ENCODE assay signal across 11 cellular contexts in the genomic region with DNA sequence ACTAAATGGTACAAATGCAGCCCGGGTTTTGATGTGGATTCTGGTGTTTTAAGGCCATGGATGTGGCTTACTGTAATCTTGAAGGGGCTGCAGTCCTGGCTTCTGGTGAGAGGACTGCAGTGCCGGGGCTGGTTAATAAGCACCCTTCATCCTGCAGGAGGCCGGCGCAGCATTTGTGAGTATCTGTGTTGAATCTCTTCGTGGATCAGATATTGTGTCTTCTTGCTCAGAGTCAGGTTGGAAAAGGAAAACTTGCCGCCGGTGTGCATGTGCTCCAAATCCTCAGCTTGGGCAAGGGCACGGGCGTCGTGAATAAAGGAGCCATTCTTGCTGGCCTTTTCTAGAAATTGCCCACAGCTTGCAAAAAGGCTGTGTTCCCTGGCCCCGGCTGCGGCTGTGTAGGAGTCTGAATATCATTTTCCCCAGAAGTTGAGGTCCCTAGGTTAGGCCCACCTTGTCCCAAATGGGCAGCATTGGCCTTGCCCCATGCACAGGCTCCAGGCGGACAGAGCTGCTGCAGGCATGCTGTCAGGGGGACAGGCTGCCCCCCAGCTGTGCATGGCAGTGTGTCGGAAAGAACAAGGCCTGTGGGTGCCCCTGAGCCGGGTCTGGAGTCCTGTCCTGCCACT. TPM values are rescaled to one million over a fixed set of nuclear protein-coding genes. Genes with fewer than 3 reads are reported as not detected.
DNase-seq lines count a peak whose midpoint lies in the region; ATAC-seq and TF ChIP-seq lines count a peak whose summit lies in the region.
"Had no signal": no experiment of that assay in that cellular context is flagged by ENCODE, and none has a peak within 500 bp of the region (broad histone marks: within the 10 kb centered on the region; RNA-seq: fewer than 3 reads in every experiment).

No MANE protein-coding gene starts in this region.

- no peaks in the 10 kb centered on the region for H3K79me2 ChIP-seq in SU-DHL-6 (ENCODE audit: insufficient read depth, low read length)

- no peaks in the 10 kb centered on the region for H3K27me3 Mint-ChIP-seq in activated T-cell treated with anti-CD3 and anti-CD28 coated beads, Interleukin-2, amount 50 U/mL, for 4 hours (ENCODE audit: low read depth)
- no peaks in the 10 kb centered on the region for H3K27me3 Mint-ChIP-seq in dendritic cell treated with granulocyte-macrophage colony-stimulating factor and Interleukin-4, amounts not matched to agents 40 ng/mL and 50 ng/mL, for 4 days
- no peaks in the 10 kb centered on the region for H3K27me3 Mint-ChIP-seq in mesothelial cell of epicardium (ENCODE audit: low read depth)

- peaks cover 32% of the 10 kb centered on the region for H3K36me3 Mint-ChIP-seq in activated T-cell treated with anti-CD3 and anti-CD28 coated beads, Interleukin-2, amount 50 U/mL, for 4 hours (ENCODE audit: insufficient read depth)
- H3K36me3 Mint-ChIP-seq in dendritic cell treated with granulocyte-macrophage colony-stimulating factor and Interleukin-4, amounts not matched to agents 40 ng/mL and 50 ng/mL, for 4 days (ENCODE audit: low read depth): peaks cover 94% of the 10 kb centered on the region
- peaks cover 79% of the 10 kb centered on the region for H3K36me3 Mint-ChIP-seq in stimulated activated effector memory CD8-positive, alpha-beta T cell treated with anti-CD3 and anti-CD28 coated beads, Interleukin-12 subunit alpha, Interleukin-12 subunit beta, amount 100 ng/mL, for 72 hours
- H3K36me3 Mint-ChIP-seq in mesothelial cell of epicardium: peaks cover 47% of the 10 kb centered on the region

- TF ChIP-seq CTCF in SU-DHL-6 (IDR thresholded peaks at IDR 0.05; ENCODE audit: insufficient read depth, low read length, poor library complexity, severe bottlenecking) (no peak), mesothelial cell of epicardium (IDR thresholded peaks at IDR 0.05; ENCODE audit: unreplicated experiment) (no peak)

- H3K27ac Mint-ChIP-seq in dendritic cell treated with granulocyte-macrophage colony-stimulating factor and Interleukin-4, amounts not matched to agents 40 ng/mL and 50 ng/mL, for 4 days: peak overlapping the region; percentile 82
- H3K27ac Mint-ChIP-seq in stimulated activated effector memory CD8-positive, alpha-beta T cell treated with anti-CD3 and anti-CD28 coated beads, Interleukin-12 subunit alpha, Interleukin-12 subunit beta, amount 100 ng/mL, for 72 hours: peak overlapping the region; percentile 94
- no peak overlapping the region for H3K27ac Mint-ChIP-seq in mesothelial cell of epicardium

- no peaks in the 10 kb centered on the region for H3K9me3 ChIP-seq in SU-DHL-6 (ENCODE audit: insufficient read depth, low read length)

- no peaks in the 10 kb centered on the region for H3K9me2 ChIP-seq in SU-DHL-6 (replicated peaks; ENCODE audit: insufficient read depth, low read length)

- no peaks in the 10 kb centered on the region for H3F3A ChIP-seq in SU-DHL-6 (ENCODE audit: insufficient read depth)

- ATAC-seq in activated T-cell treated with anti-CD3 and anti-CD28 coated beads, Interleukin-2, amount 50 U/mL, for 4 hours: no peak
- ATAC-seq in stimulated activated effector memory CD8-positive, alpha-beta T cell treated with anti-CD3 and anti-CD28 coated beads, Interleukin-12 subunit alpha, Interleukin-12 subunit beta, amount 100 ng/mL, for 72 hours: no peak
- ATAC-seq in GM19351 (IDR thresholded peaks at IDR 0.05; ENCODE audit: unreplicated experiment) (no peak), left ventricle myocardium superior (no peak)
- ATAC-seq: Panc1 had no signal

- no peak overlapping the region for H3K27ac ChIP-seq in SU-DHL-6 (ENCODE audit: low read depth, low read length)
- H3K27ac ChIP-seq: brain microvascular endothelial cell had no signal

- peak overlapping the region; percentile 90 for H3K4me3 Mint-ChIP-seq in activated T-cell treated with anti-CD3 and anti-CD28 coated beads, Interleukin-2, amount 50 U/mL, for 4 hours
- H3K4me3 Mint-ChIP-seq in dendritic cell treated with granulocyte-macrophage colony-stimulating factor and Interleukin-4, amounts not matched to agents 40 ng/mL and 50 ng/mL, for 4 days: no peak overlapping the region
- peak overlapping the region; percentile 91 for H3K4me3 Mint-ChIP-seq in stimulated activated effector memory CD8-positive, alpha-beta T cell treated with anti-CD3 and anti-CD28 coated beads, Interleukin-12 subunit alpha, Interleukin-12 subunit beta, amount 100 ng/mL, for 72 hours
- H3K4me3 Mint-ChIP-seq in mesothelial cell of epicardium: no peak overlapping the region

- no peaks in the 10 kb centered on the region for H3K9me3 Mint-ChIP-seq in activated T-cell treated with anti-CD3 and anti-CD28 coated beads, Interleukin-2, amount 50 U/mL, for 4 hours
- no peaks in the 10 kb centered on the region for H3K9me3 Mint-ChIP-seq in dendritic cell treated with granulocyte-macrophage colony-stimulating factor and Interleukin-4, amounts not matched to agents 40 ng/mL and 50 ng/mL, for 4 days
- H3K9me3 Mint-ChIP-seq in stimulated activated effector memory CD8-positive, alpha-beta T cell treated with anti-CD3 and anti-CD28 coated beads, Interleukin-12 subunit alpha, Interleukin-12 subunit beta, amount 100 ng/mL, for 72 hours: no peaks in the 10 kb centered on the region
- H3K9me3 Mint-ChIP-seq in mesothelial cell of epicardium: no peaks in the 10 kb centered on the region

- DNase-seq in activated T-cell treated with anti-CD3 and anti-CD28 coated beads, Interleukin-2, amount 50 U/mL, for 4 hours: no peak
- no peak for DNase-seq in activated T-cell treated with anti-CD3 and anti-CD28 coated beads, Interleukin-2, amount 50 U/mL, for 48 hours
- no peak for DNase-seq in stimulated activated effector memory CD8-positive, alpha-beta T cell treated with anti-CD3 and anti-CD28 coated beads, Interleukin-12 subunit alpha, Interleukin-12 subunit beta, amount 100 ng/mL, for 72 hours (ENCODE audit: low spot score in 2 of 2)
- DNase-seq in left ventricle myocardium superior (no peak), mesothelial cell of epicardium (ENCODE audit: low spot score in 2 of 2, unreplicated experiment in 2 of 2) (no peak)
- DNase-seq: brain microvascular endothelial cell, NCI-H524 had no signal

- no peak overlapping the region for H3K4me3 ChIP-seq in SU-DHL-6 (ENCODE audit: insufficient read depth, low read length, poor library complexity, severe bottlenecking)

- H2AFZ ChIP-seq in SU-DHL-6 (ENCODE audit: low read depth, low read length, severe bottlenecking): no peak overlapping the region

- H3K4me1 Mint-ChIP-seq in activated T-cell treated with anti-CD3 and anti-CD28 coated beads, Interleukin-2, amount 50 U/mL, for 4 hours (ENCODE audit: low read depth): peaks cover 27% of the 10 kb centered on the region
- peaks cover 40% of the 10 kb centered on the region for H3K4me1 Mint-ChIP-seq in dendritic cell treated with granulocyte-macrophage colony-stimulating factor and Interleukin-4, amounts not matched to agents 40 ng/mL and 50 ng/mL, for 4 days (ENCODE audit: low read depth)
- peaks cover 36% of the 10 kb centered on the region for H3K4me1 Mint-ChIP-seq in stimulated activated effector memory CD8-positive, alpha-beta T cell treated with anti-CD3 and anti-CD28 coated beads, Interleukin-12 subunit alpha, Interleukin-12 subunit beta, amount 100 ng/mL, for 72 hours
- H3K4me1 Mint-ChIP-seq in mesothelial cell of epicardium: peaks cover 7% of the 10 kb centered on the region

- intact Hi-C loops in dendritic cell treated with granulocyte-macrophage colony-stimulating factor and Interleukin-4, amounts not matched to agents 40 ng/mL and 50 ng/mL, for 4 days (cut with micrococcal nuclease): no loop called here
- intact Hi-C loops in left ventricle myocardium superior (cut with micrococcal nuclease): loop anchor here (5.0 to 10.0 kb wide), 2 partner anchors 87 to 630 kb away; no protein-coding TSS in a partner anchor

- peak overlapping the region; percentile 51 for H3K4me2 ChIP-seq in SU-DHL-6 (ENCODE audit: low read depth, low read length, poor library complexity, severe bottlenecking)

- H3K27me3 ChIP-seq in SU-DHL-6 (ENCODE audit: low read length): no peaks in the 10 kb centered on the region
- H3K27me3 ChIP-seq: brain microvascular endothelial cell had no signal

- H4K20me1 ChIP-seq in SU-DHL-6 (ENCODE audit: low read depth, low read length): no peaks in the 10 kb centered on the region

- H3K36me3 ChIP-seq in SU-DHL-6 (ENCODE audit: low read length): no peaks in the 10 kb centered on the region

- peak overlapping the region; percentile 54 for H3K9ac ChIP-seq in SU-DHL-6 (ENCODE audit: low read length)

RNA-seq across cellular contexts. Expression of a gene that starts 28.9 kb away (rescaled TPM):
- 10 to 100 TPM; 15.1 to 21.5 (median 19.6) TPM for total RNA-seq in activated T-cell treated with anti-CD3 and anti-CD28 coated beads, Interleukin-2, amount 50 U/mL, for 4 hours
- total RNA-seq in left ventricle myocardium superior (183 TPM), mesothelial cell of epicardium (21.7 to 23.3 TPM (median 22.1 TPM) in 3 replicates)

RNA-seq across cellular contexts. Expression of a gene that starts 39.9 kb away (rescaled TPM):
- total RNA-seq in activated T-cell treated with anti-CD3 and anti-CD28 coated beads, Interleukin-2, amount 50 U/mL, for 4 hours: 10 to 100 TPM; 62.6 to 73.6 (median 64.1) TPM
- total RNA-seq in left ventricle myocardium superior (79.8 TPM), mesothelial cell of epicardium (44.1 to 44.9 TPM (median 44.8 TPM) in 3 replicates)

Comparison
In these comparisons a context has a peak if more than half of its experiments do, and no peak if none do; other contexts are left out.
1. H3K4me3 Mint-ChIP-seq: peak in activated T-cell treated with anti-CD3 and anti-CD28 coated beads, Interleukin-2, amount 50 U/mL, for 4 hours (single experiment) and stimulated activated effector memory CD8-positive, alpha-beta T cell treated with anti-CD3 and anti-CD28 coated beads, Interleukin-12 subunit alpha, Interleukin-12 subunit beta, amount 100 ng/mL, for 72 hours (single experiment); none in dendritic cell treated with granulocyte-macrophage colony-stimulating factor and Interleukin-4, amounts not matched to agents 40 ng/mL and 50 ng/mL, for 4 days (single experiment) and mesothelial cell of epicardium (single experiment).